ENCODE assay signal across 17 cellular contexts in the genomic region with DNA sequence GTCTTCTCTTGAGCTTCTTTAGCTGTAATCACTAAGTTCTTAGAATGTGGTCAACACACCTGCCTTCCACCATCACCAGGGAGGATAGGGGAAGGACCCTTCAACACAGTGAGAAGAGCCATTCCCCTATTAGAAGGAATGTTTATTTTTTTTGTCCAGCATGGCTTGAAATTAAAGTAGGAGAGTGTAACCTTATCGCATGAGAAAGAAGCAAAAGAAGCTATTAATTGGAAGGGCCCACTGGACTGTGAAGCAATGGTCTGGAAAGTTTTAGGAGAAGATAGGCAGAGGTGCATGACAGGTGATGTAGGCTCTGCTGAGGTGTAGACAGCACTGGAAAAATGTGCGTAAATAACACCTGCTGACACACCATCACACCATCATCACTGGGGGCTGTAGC.
DNase-seq lines count a peak whose midpoint lies in the region; ATAC-seq and TF ChIP-seq lines count a peak whose summit lies in the region.
"Had no signal": no experiment of that assay in that cellular context is flagged by ENCODE, and none has a peak within 500 bp of the region (broad histone marks: within the 10 kb centered on the region; RNA-seq: fewer than 3 reads in every experiment).

No MANE protein-coding gene starts in this region.

- no peaks in the 10 kb centered on the region for H3K79me2 ChIP-seq in trophoblast cell (ENCODE audit: control insufficient read depth, insufficient read depth, low read length, poor library complexity)

- H3K4me2 ChIP-seq in trophoblast cell (ENCODE audit: low read length) = no peak overlapping the region
- H3K4me2 ChIP-seq: BLaER1 had no signal

- H3K4me1 ChIP-seq in trophoblast cell (ENCODE audit: control insufficient read depth in 1 of 2, insufficient read depth in 2 of 2, low read length in 2 of 2) = no peaks in the 10 kb centered on the region
- H3K4me1 ChIP-seq: BLaER1, Caco-2 had no signal

- no peak overlapping the region for H3K18ac ChIP-seq in trophoblast cell (ENCODE audit: low read length)

- H3K79me1 ChIP-seq in trophoblast cell (ENCODE audit: low read length) = no peaks in the 10 kb centered on the region

- H4K8ac ChIP-seq in trophoblast cell (ENCODE audit: low read depth, low read length) = no peak overlapping the region

- H3K4ac ChIP-seq in trophoblast cell (ENCODE audit: low read depth, low read length) = no peak overlapping the region

- H2BK120ac ChIP-seq in trophoblast cell (ENCODE audit: insufficient read depth, low read length, poor library complexity) = no peak overlapping the region

- H2BK5ac ChIP-seq in trophoblast cell (ENCODE audit: low read depth, low read length, poor library complexity) = no peak overlapping the region

- H2AK5ac ChIP-seq in trophoblast cell (ENCODE audit: low read length) = no peak overlapping the region

- no peak for ATAC-seq in GM19397 (IDR thresholded peaks at IDR 0.05; ENCODE audit: unreplicated experiment)
- ATAC-seq: CD8-positive, alpha-beta T cell had no signal

- H3K36me3 ChIP-seq in trophoblast cell (ENCODE audit: control insufficient read depth in 1 of 2, insufficient read depth in 2 of 2, low read length in 2 of 2) = no peaks in the 10 kb centered on the region
- H3K36me3 ChIP-seq: BE2C, BLaER1 had no signal

- TF ChIP-seq CTCF in 22Rv1 (IDR thresholded peaks at IDR 0.05) = no peak

- peak overlapping the region; percentile 73 for H3K23ac ChIP-seq in trophoblast cell (ENCODE audit: low read length)

- H2BK12ac ChIP-seq in trophoblast cell (ENCODE audit: low read length) = no peak overlapping the region

- H3K27ac ChIP-seq in 22Rv1 = 0 out of 2 replicates have a peak overlapping the region, but pooled peaks have one; percentile 7
- no peak overlapping the region for H3K27ac ChIP-seq in trophoblast cell (ENCODE audit: low read depth, low read length)
- H3K27ac ChIP-seq: BLaER1 had no signal

- H2AFZ ChIP-seq in trophoblast cell (ENCODE audit: insufficient read depth, low read length, poor library complexity) = no peak overlapping the region

- DNase-seq in SK-N-DZ (ENCODE audit: low spot score) = peak; percentile 60
- DNase-seq in trophoblast cell = no peak
- DNase-seq in NCI-H1417 (lab: John Stamatoyannopoulos, UW) = no peak
- DNase-seq in NCI-H526 (lab: John Stamatoyannopoulos, UW) = no peak
- DNase-seq: 8988T; ACHN; BE2C; C1 segment of cervical spinal cord; Caco-2; Calu3; CD4-positive, alpha-beta T cell; CD8-positive, alpha-beta T cell; DMS79 treated with DMSO at 0.1 percent for 48 hours; GF-D8 had no signal

- H3K4me3 ChIP-seq in trophoblast cell (ENCODE audit: low read depth, low read length) = no peak overlapping the region
- H3K4me3 ChIP-seq: BLaER1 had no signal

- no peaks in the 10 kb centered on the region for H3K27me3 ChIP-seq in trophoblast cell (ENCODE audit: insufficient read depth, low read length)
- H3K27me3 ChIP-seq: BE2C, BLaER1 had no signal

- no peak overlapping the region for H3K14ac ChIP-seq in trophoblast cell (ENCODE audit: low read length)

- H3K9me3 ChIP-seq in trophoblast cell (ENCODE audit: insufficient read depth, low read depth, low read length) = no peaks in the 10 kb centered on the region
- H3K9me3 ChIP-seq: BE2C, BLaER1, Caco-2 had no signal

- H3K9ac ChIP-seq in trophoblast cell (ENCODE audit: low read length) = peak overlapping the region; percentile 44
- H3K9ac ChIP-seq: BLaER1 had no signal

- no peak overlapping the region for H4K91ac ChIP-seq in trophoblast cell (ENCODE audit: low read depth, low read length)

- no CpG with 5 or more reads among the region's 2 CpGs for WGBS in trophoblast cell (ENCODE audit: extremely low coverage, insufficient coverage, insufficient read length)

- H4K12ac ChIP-seq in trophoblast cell (ENCODE audit: low read depth, low read length) = no peak overlapping the region
